ENCODE assay signal across 8 cellular contexts in the genomic region with DNA sequence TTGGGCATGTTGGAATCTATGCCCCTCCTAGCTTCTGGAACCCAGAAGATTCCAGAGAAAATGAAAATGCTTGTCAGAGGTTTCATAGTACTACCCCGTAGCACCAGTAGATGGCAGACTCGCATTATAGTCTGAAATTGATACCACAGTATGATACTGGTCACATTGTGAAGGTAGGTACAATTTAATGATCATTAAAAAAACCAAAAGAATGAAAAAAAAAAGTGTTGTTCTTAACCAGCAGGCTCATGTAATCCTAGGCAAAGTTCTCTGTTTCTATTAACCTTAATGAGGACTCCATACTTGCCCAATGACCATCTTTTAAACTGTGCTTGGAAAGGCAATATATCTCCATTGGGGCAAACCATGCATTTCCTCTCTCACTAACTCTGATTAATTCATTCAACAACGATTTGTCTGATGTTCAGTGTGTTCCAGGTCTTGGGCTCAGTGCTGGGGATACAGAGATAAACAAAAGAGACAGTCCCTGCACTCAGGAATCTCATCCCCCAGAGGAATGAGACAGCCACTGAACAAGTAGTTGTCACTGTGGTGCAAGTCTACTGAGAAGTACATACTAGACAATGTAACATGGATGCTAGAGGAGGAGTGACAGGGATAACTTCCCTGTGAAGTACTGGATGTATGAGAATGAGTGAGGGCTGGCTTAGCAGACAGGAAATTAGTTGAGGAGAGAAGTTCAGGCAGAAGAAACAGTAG.
A peak's percentile ranks its signal among the peaks of the same experiment; 100 is the strongest.
DNase-seq lines count a peak whose midpoint lies in the region; ATAC-seq and TF ChIP-seq lines count a peak whose summit lies in the region.

No MANE protein-coding gene starts in this region.

- peak overlapping the region; percentile 30 for H3K4me2 ChIP-seq in fibroblast of lung (ENCODE audit: extremely low read depth, insufficient read depth, low read length)
- no peak overlapping the region for H3K4me2 ChIP-seq in neuronal stem cell (ENCODE audit: insufficient read depth, low read length, poor library complexity, severe bottlenecking)

- no peak overlapping the region for H4K91ac ChIP-seq in neuronal stem cell (ENCODE audit: low read depth, low read length, poor library complexity)

- no peak overlapping the region for H3K14ac ChIP-seq in neuronal stem cell (ENCODE audit: low read length)

- peak; percentile 72 for DNase-seq in DMS53 (lab: John Stamatoyannopoulos, UW)
- DNase-seq in RPMI8226: peak; percentile 27
- DNase-seq in fibroblast of lung (ENCODE audit: low read depth in 2 of 2): peak; percentile 39 to 71
- DNase-seq in neuronal stem cell (ENCODE audit: low spot score): peak; percentile 42
- no peak for DNase-seq in NCI-H187 treated with DMSO at 0.1 percent for 48 hours (lab: John Stamatoyannopoulos, UW)
- no peak for DNase-seq in activated T-cell treated with anti-CD3 and anti-CD28 coated beads, Interleukin-2, amount 50 U/mL, for 1 hour

- no peak overlapping the region for H2AK5ac ChIP-seq in neuronal stem cell (ENCODE audit: low read depth, low read length)

- ATAC-seq in GM19372 (IDR thresholded peaks at IDR 0.05; ENCODE audit: low read depth, unreplicated experiment) (peak; percentile 62), HG03432 (IDR thresholded peaks at IDR 0.05; ENCODE audit: unreplicated experiment) (peak; percentile 87)

- no peak overlapping the region for H2BK15ac ChIP-seq in neuronal stem cell (ENCODE audit: low read length)

- no peak overlapping the region for H4K8ac ChIP-seq in neuronal stem cell (ENCODE audit: low read depth, low read length)

- H2BK120ac ChIP-seq in neuronal stem cell (ENCODE audit: low read depth, low read length): no peak overlapping the region

- no peak overlapping the region for H3K9ac ChIP-seq in fibroblast of lung (ENCODE audit: insufficient read depth, low read length)
- no peak overlapping the region for H3K9ac ChIP-seq in neuronal stem cell (ENCODE audit: low read depth, low read length, poor library complexity)

- H3K79me1 ChIP-seq in neuronal stem cell (ENCODE audit: low read depth, low read length): no peaks in the 10 kb centered on the region

- H3K4ac ChIP-seq in neuronal stem cell (ENCODE audit: low read length): no peak overlapping the region

- H3K9me3 ChIP-seq in fibroblast of lung (ENCODE audit: control insufficient read depth, insufficient read depth, low read depth, low read length) (no peaks in the 10 kb centered on the region), neuronal stem cell (replicated peaks in 1 of 2; ENCODE audit: control insufficient read depth in 2 of 2, insufficient read depth in 1 of 2, low read depth in 1 of 2, low read length in 2 of 2) (no peaks in the 10 kb centered on the region)

- TF ChIP-seq CTCF in fibroblast of lung (conservative IDR thresholded peaks at IDR 0.05 in 1 of 2, IDR thresholded peaks at IDR 0.05 in 1 of 2; ENCODE audit: low read depth in 1 of 2, low read length in 2 of 2): peak; percentile 79 to 84

- no peak overlapping the region for H3K18ac ChIP-seq in neuronal stem cell (ENCODE audit: low read length)

- H3K4me3 ChIP-seq in fibroblast of lung (replicated peaks in 1 of 4; ENCODE audit: control extremely low read depth in 1 of 4, insufficient read depth in 1 of 4, low read depth in 3 of 4, low read length in 4 of 4) (no peak overlapping the region), neuronal stem cell (ENCODE audit: low read length in 2 of 2) (no peak overlapping the region)

- H3K27me3 ChIP-seq in fibroblast of lung (ENCODE audit: control insufficient read depth, insufficient read depth, low read length): no peaks in the 10 kb centered on the region
- H3K27me3 ChIP-seq in neuronal stem cell (ENCODE audit: control insufficient read depth in 3 of 3, insufficient read depth in 3 of 3, low read depth in 1 of 3, low read length in 3 of 3): no peaks in the 10 kb centered on the region

- peaks cover 3% of the 10 kb centered on the region for H3K4me1 ChIP-seq in fibroblast of lung (ENCODE audit: control insufficient read depth, extremely low read depth, insufficient read depth, low read length)
- H3K4me1 ChIP-seq in neuronal stem cell (ENCODE audit: control insufficient read depth in 2 of 2, insufficient read depth in 1 of 2, low read depth in 1 of 2, low read length in 2 of 2): peaks cover 0 to 2% of the 10 kb centered on the region in 2 donors

- H3K27ac ChIP-seq in fibroblast of lung (ENCODE audit: insufficient read depth, low read length) (no peak overlapping the region), neuronal stem cell (replicated peaks; ENCODE audit: low read length) (no peak overlapping the region)

- H2BK12ac ChIP-seq in neuronal stem cell (ENCODE audit: low read length): no peak overlapping the region

- H3K79me2 ChIP-seq in fibroblast of lung (ENCODE audit: control insufficient read depth, insufficient read depth, low read length): no peaks in the 10 kb centered on the region

- H4K20me1 ChIP-seq in fibroblast of lung (ENCODE audit: control insufficient read depth, extremely low read depth, insufficient read depth, low read length): no peaks in the 10 kb centered on the region

- no peaks in the 10 kb centered on the region for H3K36me3 ChIP-seq in fibroblast of lung (ENCODE audit: control insufficient read depth, insufficient read depth, low read length)
- no peaks in the 10 kb centered on the region for H3K36me3 ChIP-seq in neuronal stem cell (replicated peaks in 1 of 2; ENCODE audit: control insufficient read depth in 2 of 2, insufficient read depth in 2 of 2, low read length in 2 of 2)

- WGBS in neuronal stem cell (ENCODE audit: extremely low coverage in 2 of 2, insufficient read length in 2 of 2, insufficient replicate concordance in 1 of 2), 2 donors: no CpG with 5 or more reads among the region's 3 CpGs

- H3K23ac ChIP-seq in neuronal stem cell (ENCODE audit: low read depth, low read length, poor library complexity): no peak overlapping the region

- no peak overlapping the region for H2BK5ac ChIP-seq in neuronal stem cell (ENCODE audit: low read length)

- H2AFZ ChIP-seq in fibroblast of lung (ENCODE audit: low read length) (peak overlapping the region; percentile 17), neuronal stem cell (ENCODE audit: low read length) (no peak overlapping the region)

Comparison
In these comparisons a context has a peak if more than half of its experiments do, and no peak if none do; other contexts are left out.
1. DNase-seq: peak in DMS53 (single experiment), RPMI8226 (single experiment), fibroblast of lung (2 of 2) and neuronal stem cell (single experiment); none in NCI-H187 treated with DMSO at 0.1 percent for 48 hours (single experiment) and activated T-cell treated with anti-CD3 and anti-CD28 coated beads, Interleukin-2, amount 50 U/mL, for 1 hour (single experiment).